ENCODE assay signal across 19 cellular contexts in the genomic region with DNA sequence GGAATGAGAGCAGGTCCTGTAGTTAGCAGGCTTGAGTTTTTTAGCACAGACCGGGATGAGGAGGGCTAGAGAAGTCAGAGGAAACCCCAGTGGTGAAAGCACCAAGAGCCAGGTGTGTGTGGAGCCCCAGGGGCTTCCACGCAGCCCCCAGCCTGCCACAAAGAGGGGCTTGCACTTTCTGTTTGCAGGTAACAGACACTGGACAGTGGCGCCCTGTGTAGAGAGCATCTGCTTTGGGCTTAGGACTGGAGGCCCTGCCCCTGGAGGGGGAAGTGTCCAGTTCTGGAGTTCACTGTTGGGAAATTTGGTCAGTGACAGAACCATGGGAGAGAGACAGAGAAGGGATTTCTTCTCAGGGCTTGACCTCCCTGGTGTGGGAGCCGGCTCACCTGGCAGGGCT. TPM values are rescaled to one million over a fixed set of nuclear protein-coding genes. Genes with fewer than 3 reads are reported as not detected.
DNase-seq lines count a peak whose midpoint lies in the region; ATAC-seq and TF ChIP-seq lines count a peak whose summit lies in the region.
"Had no signal": no experiment of that assay in that cellular context is flagged by ENCODE, and none has a peak within 500 bp of the region (broad histone marks: within the 10 kb centered on the region; RNA-seq: fewer than 3 reads in every experiment).

No MANE protein-coding gene starts in this region.

- TF ChIP-seq CTCF in DND-41 (IDR thresholded peaks at IDR 0.05; ENCODE audit: borderline replicate concordance, extremely low read depth, low read length, poor library complexity, severe bottlenecking) (no peak), body of pancreas (IDR thresholded peaks at IDR 0.05) (no peak)

- 90 to 91% methylated on average over 4 of the region's 4 CpGs for whole genome bisulfite sequencing in body of pancreas, 2 donors

- DNase-seq in DND-41, result no peak
- DNase-seq in activated naive CD8-positive, alpha-beta T cell treated with anti-CD3 and anti-CD28 coated beads for 36 hours, result no peak
- DNase-seq in stimulated activated effector memory CD8-positive, alpha-beta T cell treated with anti-CD3 and anti-CD28 coated beads, Interleukin-12 subunit alpha, Interleukin-12 subunit beta, amount 100 ng/mL, for 72 hours (ENCODE audit: low spot score in 2 of 2), result no peak
- no peak for DNase-seq in body of pancreas
- DNase-seq in head of caudate nucleus, result no peak
- DNase-seq in cardiac septum (ENCODE audit: low spot score), result no peak
- DNase-seq: BE2C; CD8-positive, alpha-beta memory T cell; EL; GOT3; HFFc6; NCI-H1436 treated with DMSO at 0.1 percent for 48 hours; NCI-H2081 treated with DMSO at 0.1 percent for 48 hours; NCI-H226; NCI-H526 treated with DMSO at 0.1 percent for 48 hours; NK-92 treated with Interleukin-12 subunit alpha and Interleukin-12 subunit beta, amount 100 ng/mL, for 24 hours; OCI-M1 had no signal

- no peaks in the 10 kb centered on the region for H3K9me3 Mint-ChIP-seq in activated naive CD8-positive, alpha-beta T cell treated with anti-CD3 and anti-CD28 coated beads for 36 hours
- H3K9me3 Mint-ChIP-seq in stimulated activated effector memory CD8-positive, alpha-beta T cell treated with anti-CD3 and anti-CD28 coated beads, Interleukin-12 subunit alpha, Interleukin-12 subunit beta, amount 100 ng/mL, for 72 hours, result no peaks in the 10 kb centered on the region
- H3K9me3 Mint-ChIP-seq: CD8-positive, alpha-beta memory T cell; HFFc6 had no signal

- H3K79me2 ChIP-seq in DND-41 (ENCODE audit: insufficient read depth, low read length), result no peaks in the 10 kb centered on the region

- H3K4me1 ChIP-seq in DND-41 (ENCODE audit: insufficient read depth, low read length) (no peaks in the 10 kb centered on the region), body of pancreas (no peaks in the 10 kb centered on the region)
- H3K4me1 ChIP-seq: BE2C had no signal

- H3K27me3 Mint-ChIP-seq in activated naive CD8-positive, alpha-beta T cell treated with anti-CD3 and anti-CD28 coated beads for 36 hours, result no peaks in the 10 kb centered on the region

- H3K4me3 ChIP-seq in DND-41 (ENCODE audit: low read depth in 1 of 2, low read length in 2 of 2) (no peak overlapping the region), body of pancreas (no peak overlapping the region)

- H3K9ac ChIP-seq in DND-41 (ENCODE audit: low read depth, low read length), result no peak overlapping the region

- H3K36me3 ChIP-seq in DND-41 (ENCODE audit: insufficient read depth, low read length) (peaks cover 49% of the 10 kb centered on the region), body of pancreas (replicated peaks in 1 of 2; ENCODE audit: insufficient read depth in 1 of 2, low read depth in 2 of 2) (peaks cover 8 to 27% of the 10 kb centered on the region in 2 donors)

- peak overlapping the region; percentile 12 for H3K27ac Mint-ChIP-seq in activated naive CD8-positive, alpha-beta T cell treated with anti-CD3 and anti-CD28 coated beads for 36 hours
- peak overlapping the region; percentile 48 for H3K27ac Mint-ChIP-seq in stimulated activated effector memory CD8-positive, alpha-beta T cell treated with anti-CD3 and anti-CD28 coated beads, Interleukin-12 subunit alpha, Interleukin-12 subunit beta, amount 100 ng/mL, for 72 hours
- H3K27ac Mint-ChIP-seq: HFFc6 had no signal

- intact Hi-C loops in body of pancreas (cut with DNase I) (no loop called here), head of caudate nucleus (cut with DNase I) (no loop called here), cardiac septum (cut with DNase I) (no loop called here)

- no peaks in the 10 kb centered on the region for H3K4me1 Mint-ChIP-seq in activated naive CD8-positive, alpha-beta T cell treated with anti-CD3 and anti-CD28 coated beads for 36 hours
- H3K4me1 Mint-ChIP-seq in stimulated activated effector memory CD8-positive, alpha-beta T cell treated with anti-CD3 and anti-CD28 coated beads, Interleukin-12 subunit alpha, Interleukin-12 subunit beta, amount 100 ng/mL, for 72 hours, result peaks cover 10% of the 10 kb centered on the region

- H3K4me3 Mint-ChIP-seq in activated naive CD8-positive, alpha-beta T cell treated with anti-CD3 and anti-CD28 coated beads for 36 hours, result no peak overlapping the region
- H3K4me3 Mint-ChIP-seq in stimulated activated effector memory CD8-positive, alpha-beta T cell treated with anti-CD3 and anti-CD28 coated beads, Interleukin-12 subunit alpha, Interleukin-12 subunit beta, amount 100 ng/mL, for 72 hours, result no peak overlapping the region
- H3K4me3 Mint-ChIP-seq: CD8-positive, alpha-beta memory T cell; HFFc6 had no signal

- H3K27me3 ChIP-seq in DND-41 (ENCODE audit: insufficient read depth, low read length, poor library complexity) (no peaks in the 10 kb centered on the region), body of pancreas (no peaks in the 10 kb centered on the region)
- H3K27me3 ChIP-seq: BE2C had no signal

- no peak for TF ChIP-seq POLR2A in body of pancreas (IDR thresholded peaks at IDR 0.05)

- no peak overlapping the region for H3K4me2 ChIP-seq in DND-41 (ENCODE audit: insufficient read depth, low read length)

- no peak overlapping the region for H3K27ac ChIP-seq in DND-41 (ENCODE audit: low read length)
- no peak overlapping the region for H3K27ac ChIP-seq in body of pancreas
- H3K27ac ChIP-seq: RWPE1 had no signal

- no peaks in the 10 kb centered on the region for H3K9me3 ChIP-seq in DND-41 (ENCODE audit: insufficient read depth, low read length, severe bottlenecking)
- H3K9me3 ChIP-seq in body of pancreas, result no peaks in the 10 kb centered on the region
- H3K9me3 ChIP-seq: BE2C had no signal

- peak; percentile 29; the same call in 1 of the 3 replicates for ATAC-seq in DND-41 (ENCODE audit: insufficient read depth, low read depth)
- ATAC-seq in esophagus mucosa, result peak; percentile 15
- no peak for ATAC-seq in stimulated activated effector memory CD8-positive, alpha-beta T cell treated with anti-CD3 and anti-CD28 coated beads, Interleukin-12 subunit alpha, Interleukin-12 subunit beta, amount 100 ng/mL, for 72 hours
- ATAC-seq in body of pancreas, result no peak

- no peak overlapping the region for H2AFZ ChIP-seq in DND-41 (ENCODE audit: low read depth, low read length)

- no peaks in the 10 kb centered on the region for H4K20me1 ChIP-seq in DND-41 (ENCODE audit: insufficient read depth, low read length)

- peaks cover 7% of the 10 kb centered on the region for H3K36me3 Mint-ChIP-seq in activated naive CD8-positive, alpha-beta T cell treated with anti-CD3 and anti-CD28 coated beads for 36 hours
- H3K36me3 Mint-ChIP-seq in stimulated activated effector memory CD8-positive, alpha-beta T cell treated with anti-CD3 and anti-CD28 coated beads, Interleukin-12 subunit alpha, Interleukin-12 subunit beta, amount 100 ng/mL, for 72 hours, result peaks cover 49% of the 10 kb centered on the region

RNA-seq across cellular contexts. Expression of a gene that starts 19.5 kb away (rescaled TPM):
- total RNA-seq in activated naive CD8-positive, alpha-beta T cell treated with anti-CD3 and anti-CD28 coated beads for 36 hours, result not detected
- total RNA-seq in esophagus mucosa (0.12 TPM), body of pancreas (10 to 100 TPM in 1 of 2 donors, 1 to 10 TPM in 1; 5.6 to 11.2 TPM), cardiac septum (71.0 TPM)
- total RNA-seq: CD8-positive, alpha-beta memory T cell had no signal

RNA-seq across cellular contexts. Expression of a gene that starts 52.2 kb away (rescaled TPM):
- 10 to 100 TPM; 41.0 to 41.7 TPM for total RNA-seq in activated naive CD8-positive, alpha-beta T cell treated with anti-CD3 and anti-CD28 coated beads for 36 hours
- total RNA-seq in esophagus mucosa (16.5 TPM), body of pancreas (10 to 100 TPM; 13.7 to 26.0 TPM), cardiac septum (19.4 TPM)

RNA-seq across cellular contexts. Expression of a gene that starts 52.7 kb away (rescaled TPM):
- total RNA-seq in activated naive CD8-positive, alpha-beta T cell treated with anti-CD3 and anti-CD28 coated beads for 36 hours, result not detected
- total RNA-seq in esophagus mucosa, result not detected
- total RNA-seq in body of pancreas, result under 1 TPM in 1 of 2 donors, not detected in 1; 0.26 TPM
- 0.38 TPM for total RNA-seq in cardiac septum
- total RNA-seq: CD8-positive, alpha-beta memory T cell; HFFc6 had no signal

Comparison
In these comparisons a context has a peak if more than half of its experiments do, and no peak if none do; other contexts are left out.
1. ATAC-seq: peak in DND-41 (single experiment) and esophagus mucosa (single experiment); none in stimulated activated effector memory CD8-positive, alpha-beta T cell treated with anti-CD3 and anti-CD28 coated beads, Interleukin-12 subunit alpha, Interleukin-12 subunit beta, amount 100 ng/mL, for 72 hours (single experiment) and body of pancreas (single experiment).